In genomic region chrX:150229030-150229429, GRCh38 we compare ENCODE assay signal across 27 cellular contexts.
"Had no signal": no experiment of that assay in that cellular context is flagged by ENCODE, and none has a peak within 500 bp of the region (broad histone marks: within the 10 kb centered on the region; RNA-seq: fewer than 3 reads in every experiment).

No MANE protein-coding gene starts in this region.

- H3K36me3 ChIP-seq: esophagus squamous epithelium, lower lobe of right lung, neutrophil, thoracic aorta, tibial nerve, upper lobe of right lung had no signal

- FAIRE-seq: colon, keratinocyte had no signal

- H3K9me3 Mint-ChIP-seq: dendritic cell treated with granulocyte-macrophage colony-stimulating factor and Interleukin-4, amounts not matched to agents 40 ng/mL and 50 ng/mL, for 4 days; immature natural killer cell; memory B cell; natural killer cell treated with Interleukin-12 subunit alpha and Interleukin-12 subunit beta and Interleukin-15 and Interleukin-18, amount 100 ng/mL, for 72 hours; stimulated activated naive B cell treated with anti-CD40 and anti-IgM and Interleukin-4, amounts not matched to agents 10 μg/mL and 1 μg/mL and 100 μg/mL, for 72 hours; stimulated activated naive CD8-positive, alpha-beta T cell treated with anti-CD3 and anti-CD28 coated beads, Interleukin-15, Interleukin-2, amounts not matched to agents 100 ng/mL and 50 ng/mL, for 24 hours had no signal

- H3K27me3 ChIP-seq: esophagus squamous epithelium, neutrophil, tibial nerve, upper lobe of right lung had no signal

- H3K27ac Mint-ChIP-seq: dendritic cell treated with granulocyte-macrophage colony-stimulating factor and Interleukin-4, amounts not matched to agents 40 ng/mL and 50 ng/mL, for 4 days; immature natural killer cell; memory B cell; naive B cell; natural killer cell treated with Interleukin-12 subunit alpha and Interleukin-12 subunit beta and Interleukin-15 and Interleukin-18, amount 100 ng/mL, for 72 hours; progenitor cell of endocrine pancreas; stimulated activated naive B cell treated with anti-CD40 and anti-IgM and Interleukin-4, amounts not matched to agents 10 μg/mL and 1 μg/mL and 100 μg/mL, for 72 hours; stimulated activated naive CD8-positive, alpha-beta T cell treated with anti-CD3 and anti-CD28 coated beads, Interleukin-15, Interleukin-2, amounts not matched to agents 100 ng/mL and 50 ng/mL, for 24 hours had no signal

- H3K27me3 Mint-ChIP-seq: dendritic cell treated with granulocyte-macrophage colony-stimulating factor and Interleukin-4, amounts not matched to agents 40 ng/mL and 50 ng/mL, for 4 days; naive B cell; progenitor cell of endocrine pancreas; stimulated activated naive CD8-positive, alpha-beta T cell treated with anti-CD3 and anti-CD28 coated beads, Interleukin-15, Interleukin-2, amounts not matched to agents 100 ng/mL and 50 ng/mL, for 24 hours had no signal

- DNase-seq: central memory CD4-positive, alpha-beta T cell; effector memory CD4-positive, alpha-beta T cell; esophagus squamous epithelium; foreskin melanocyte; glutamatergic neuron; hypothalamus; immature natural killer cell; left ventricle myocardium superior; lower lobe of right lung; naive B cell; stimulated activated CD4-positive, alpha-beta T cell treated with anti-CD3 and anti-CD28 coated beads, Interleukin-2, amount 100 ng/mL, for 24 hours; stimulated activated CD4-positive, alpha-beta T cell treated with anti-CD3 and anti-CD28 coated beads, Interleukin-4, amount 100 ng/mL, for 4 hours; stimulated activated naive B cell treated with anti-CD40 and anti-IgM and Interleukin-4, amounts not matched to agents 10 μg/mL and 1 μg/mL and 100 μg/mL, for 72 hours; upper lobe of right lung had no signal

- H3K9ac ChIP-seq: parathyroid adenoma had no signal

- H3K79me2 ChIP-seq: parathyroid adenoma had no signal

- H3K36me3 Mint-ChIP-seq: immature natural killer cell; memory B cell; naive B cell; natural killer cell treated with Interleukin-12 subunit alpha and Interleukin-12 subunit beta and Interleukin-15 and Interleukin-18, amount 100 ng/mL, for 72 hours; stimulated activated naive B cell treated with anti-CD40 and anti-IgM and Interleukin-4, amounts not matched to agents 10 μg/mL and 1 μg/mL and 100 μg/mL, for 72 hours had no signal

- H3K27ac ChIP-seq: esophagus squamous epithelium, lower lobe of right lung, neutrophil, parathyroid adenoma, thoracic aorta, tibial nerve, upper lobe of right lung had no signal

- ATAC-seq: left ventricle myocardium superior; lower lobe of right lung; natural killer cell treated with Interleukin-12 subunit alpha and Interleukin-12 subunit beta and Interleukin-15 and Interleukin-18, amount 100 ng/mL, for 72 hours; sciatic nerve; stimulated activated naive B cell treated with anti-CD40 and anti-IgM and Interleukin-4, amounts not matched to agents 10 μg/mL and 1 μg/mL and 100 μg/mL, for 72 hours; upper lobe of right lung had no signal

- H3K4me1 ChIP-seq: esophagus squamous epithelium, lower lobe of right lung, parathyroid adenoma, tibial nerve, upper lobe of right lung had no signal

- H2AFZ ChIP-seq: parathyroid adenoma had no signal

- H3K4me1 Mint-ChIP-seq: immature natural killer cell; memory B cell; neural crest cell; stimulated activated naive B cell treated with anti-CD40 and anti-IgM and Interleukin-4, amounts not matched to agents 10 μg/mL and 1 μg/mL and 100 μg/mL, for 72 hours had no signal

- H3K4me3 ChIP-seq: esophagus squamous epithelium, lower lobe of right lung, thoracic aorta, tibial nerve, upper lobe of right lung had no signal

- H3K4me3 Mint-ChIP-seq: dendritic cell treated with granulocyte-macrophage colony-stimulating factor and Interleukin-4, amounts not matched to agents 40 ng/mL and 50 ng/mL, for 4 days; immature natural killer cell; memory B cell; natural killer cell treated with Interleukin-12 subunit alpha and Interleukin-12 subunit beta and Interleukin-15 and Interleukin-18, amount 100 ng/mL, for 72 hours; neural crest cell; stimulated activated naive B cell treated with anti-CD40 and anti-IgM and Interleukin-4, amounts not matched to agents 10 μg/mL and 1 μg/mL and 100 μg/mL, for 72 hours; stimulated activated naive CD8-positive, alpha-beta T cell treated with anti-CD3 and anti-CD28 coated beads, Interleukin-15, Interleukin-2, amounts not matched to agents 100 ng/mL and 50 ng/mL, for 24 hours had no signal

- H3K9me3 ChIP-seq: esophagus squamous epithelium, lower lobe of right lung, neutrophil, thoracic aorta, tibial nerve, upper lobe of right lung had no signal
